Comparison of ENCODE assay signal across 12 cellular contexts in genomic region chr2:164314148-164314547, GRCh38.
DNase-seq lines count a peak whose midpoint lies in the region; ATAC-seq, FAIRE-seq and TF ChIP-seq lines count a peak whose summit lies in the region.
"Had no signal": no experiment of that assay in that cellular context is flagged by ENCODE, and none has a peak within 500 bp of the region (broad histone marks: within the 10 kb centered on the region; RNA-seq: fewer than 3 reads in every experiment).

No MANE protein-coding gene starts in this region.

- H3K27ac ChIP-seq in testis: no peak overlapping the region

- H3K4me3 ChIP-seq in testis: no peak overlapping the region

- H3K4me1 ChIP-seq in testis: peaks cover 11% of the 10 kb centered on the region

- TF ChIP-seq POLR2A in testis (IDR thresholded peaks at IDR 0.05): no peak

- H3K27ac Mint-ChIP-seq in CD14-positive monocyte: no peak overlapping the region
- H3K27ac Mint-ChIP-seq: activated CD4-positive, alpha-beta T cell treated with anti-CD3 and anti-CD28 coated beads, Interleukin-2, amount 10 ng/mL, durations not matched to agents 24 days and 14 days; activated naive CD8-positive, alpha-beta T cell treated with anti-CD3 and anti-CD28 coated beads for 36 hours had no signal

- ATAC-seq in GM21367 (IDR thresholded peaks at IDR 0.05; ENCODE audit: unreplicated experiment): no peak
- ATAC-seq: HCT116 had no signal

- no peak for TF ChIP-seq CTCF in testis (IDR thresholded peaks at IDR 0.05)
- no peak for TF ChIP-seq CTCF in CD14-positive monocyte (IDR thresholded peaks at IDR 0.05)

- no peaks in the 10 kb centered on the region for H3K27me3 ChIP-seq in testis

- H3K36me3 Mint-ChIP-seq in CD14-positive monocyte: no peaks in the 10 kb centered on the region
- H3K36me3 Mint-ChIP-seq: activated naive CD8-positive, alpha-beta T cell treated with anti-CD3 and anti-CD28 coated beads for 36 hours had no signal

- H3K9me3 Mint-ChIP-seq in CD14-positive monocyte: no peaks in the 10 kb centered on the region
- H3K9me3 Mint-ChIP-seq: activated CD4-positive, alpha-beta T cell treated with anti-CD3 and anti-CD28 coated beads, Interleukin-2, amount 10 ng/mL, durations not matched to agents 24 days and 14 days had no signal

- no peaks in the 10 kb centered on the region for H3K36me3 ChIP-seq in testis (ENCODE audit: low read depth, missing control alignments)

- no peaks in the 10 kb centered on the region for H3K27me3 Mint-ChIP-seq in CD14-positive monocyte (ENCODE audit: low read depth in 3 of 3)
- H3K27me3 Mint-ChIP-seq: activated CD4-positive, alpha-beta T cell treated with anti-CD3 and anti-CD28 coated beads, Interleukin-2, amount 10 ng/mL, durations not matched to agents 24 days and 14 days; activated naive CD8-positive, alpha-beta T cell treated with anti-CD3 and anti-CD28 coated beads for 36 hours had no signal

- no peaks in the 10 kb centered on the region for H3K4me1 Mint-ChIP-seq in CD14-positive monocyte
- H3K4me1 Mint-ChIP-seq: activated CD4-positive, alpha-beta T cell treated with anti-CD3 and anti-CD28 coated beads, Interleukin-2, amount 10 ng/mL, durations not matched to agents 24 days and 14 days; activated naive CD8-positive, alpha-beta T cell treated with anti-CD3 and anti-CD28 coated beads for 36 hours had no signal

- H3K9me3 ChIP-seq in testis: no peaks in the 10 kb centered on the region

- peak; percentile 66 for FAIRE-seq in islet of Langerhans (lab: Jason Lieb, UNC)
- FAIRE-seq: keratinocyte had no signal

- DNase-seq in NCI-H1092 treated with DMSO at 0.1 percent for 48 hours (lab: John Stamatoyannopoulos, UW) (peak; percentile 14), NCI-H1092 (lab: John Stamatoyannopoulos, UW) (no peak), SK-N-DZ (ENCODE audit: low spot score) (peak; percentile 12), testis (peak; percentile 83), dermis blood vessel endothelial cell (no peak), CD14-positive monocyte (ENCODE audit: low spot score) (no peak)
- DNase-seq: activated CD4-positive, alpha-beta T cell treated with anti-CD3 and anti-CD28 coated beads, Interleukin-2, amount 10 ng/mL, durations not matched to agents 24 days and 14 days; activated naive CD8-positive, alpha-beta T cell treated with anti-CD3 and anti-CD28 coated beads for 36 hours had no signal

- no peak overlapping the region for H3K4me3 Mint-ChIP-seq in CD14-positive monocyte
- H3K4me3 Mint-ChIP-seq: activated CD4-positive, alpha-beta T cell treated with anti-CD3 and anti-CD28 coated beads, Interleukin-2, amount 10 ng/mL, durations not matched to agents 24 days and 14 days; activated naive CD8-positive, alpha-beta T cell treated with anti-CD3 and anti-CD28 coated beads for 36 hours had no signal

- 27 to 34% methylated on average over 4 of the region's 4 CpGs for WGBS in testis, 2 donors

- intact Hi-C loops in testis (cut with DNase I; ENCODE audit: low total_unique reads) (no loop called here), CD14-positive monocyte (cut with micrococcal nuclease) (no loop called here)

Comparison
In these comparisons a context has a peak if more than half of its experiments do, and no peak if none do; other contexts are left out.
1. DNase-seq: peak in NCI-H1092 treated with DMSO at 0.1 percent for 48 hours (single experiment), SK-N-DZ (single experiment) and testis (single experiment); none in NCI-H1092 (single experiment), dermis blood vessel endothelial cell (single experiment) and CD14-positive monocyte (single experiment).